ENCODE assay signal across 28 cellular contexts in the genomic region with DNA sequence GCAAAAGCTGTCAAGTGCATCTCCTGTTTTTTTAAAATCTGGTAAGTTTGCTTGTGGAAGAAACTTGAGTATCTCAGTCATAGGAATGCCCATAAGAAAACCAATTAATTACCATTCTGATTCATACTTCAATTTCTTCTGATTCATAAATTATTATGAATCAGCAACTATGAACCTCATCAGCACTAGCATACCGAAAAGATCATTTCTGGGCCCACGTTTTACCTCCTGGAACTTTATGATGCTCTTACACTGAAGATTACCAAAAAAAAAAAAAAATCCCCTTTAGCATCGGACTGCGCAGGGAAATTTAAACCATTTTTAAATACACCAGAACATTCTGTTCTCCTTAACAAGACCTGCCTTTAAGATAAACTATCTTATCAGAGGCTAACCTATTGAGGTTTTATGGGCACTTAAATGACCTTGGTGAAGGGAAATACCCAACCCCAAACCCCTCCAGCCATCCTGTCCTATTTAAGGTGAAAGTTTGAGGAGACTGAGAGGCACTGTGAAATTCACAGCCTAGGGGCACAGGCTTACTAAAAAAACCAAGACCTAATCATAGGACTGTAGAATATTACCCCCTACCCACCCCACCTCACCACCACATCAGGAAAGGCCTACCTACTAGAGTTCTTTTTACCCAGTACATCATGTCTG. TPM values are rescaled to one million over a fixed set of nuclear protein-coding genes. Genes with fewer than 3 reads are reported as not detected.
A peak's percentile ranks its signal among the peaks of the same experiment; 100 is the strongest.
DNase-seq lines count a peak whose midpoint lies in the region; ATAC-seq and TF ChIP-seq lines count a peak whose summit lies in the region.
"Had no signal": no experiment of that assay in that cellular context is flagged by ENCODE, and none has a peak within 500 bp of the region (broad histone marks: within the 10 kb centered on the region; RNA-seq: fewer than 3 reads in every experiment).

No MANE protein-coding gene starts in this region.

- DNase-seq in stimulated activated naive CD8-positive, alpha-beta T cell treated with anti-CD3 and anti-CD28 coated beads, Interleukin-15, Interleukin-2, amounts not matched to agents 100 U/mL and 50 U/mL, for 24 hours = no peak
- DNase-seq in stimulated activated naive CD8-positive, alpha-beta T cell treated with anti-CD3 and anti-CD28 coated beads, Interleukin-15, amount 100 ng/mL, for 72 hours = no peak
- DNase-seq in islet precursor cell = peak; percentile 89
- no peak for DNase-seq in dermis blood vessel endothelial cell
- DNase-seq: activated CD4-positive, alpha-beta T cell treated with anti-CD3 and anti-CD28 coated beads, Interleukin-2, amount 10 ng/mL, durations not matched to agents 7 days and 5 days; activated naive CD4-positive, alpha-beta T cell treated with anti-CD3 and anti-CD28 coated beads, Interleukin-2, amount 10 ng/mL, durations not matched to agents 7 days and 5 days; amygdala; brain microvascular endothelial cell; DMS153; effector CD4-positive, alpha-beta T cell; Kasumi-1; left ventricle myocardium superior; MV-4-11; NCI-H1436 treated with DMSO at 0.1 percent for 48 hours; NCI-H2081 treated with DMSO at 0.1 percent for 48 hours; NCI-H226; NCI-H526 treated with DMSO at 0.1 percent for 48 hours; retina; SHP77; stimulated activated naive CD4-positive, alpha-beta T cell treated with Interleukin-2 at 50 U/mL for 16 hours; testis had no signal

- ATAC-seq in stimulated activated naive CD8-positive, alpha-beta T cell treated with anti-CD3 and anti-CD28 coated beads, Interleukin-15, Interleukin-2, amounts not matched to agents 100 U/mL and 50 U/mL, for 24 hours = peak; percentile 66
- ATAC-seq in stimulated activated naive CD8-positive, alpha-beta T cell treated with anti-CD3 and anti-CD28 coated beads, Interleukin-15, amount 100 ng/mL, for 72 hours = no peak
- ATAC-seq in HG02840 (IDR thresholded peaks at IDR 0.05; ENCODE audit: low FRiP score, unreplicated experiment) = no peak
- no peak for ATAC-seq in HG03025 (IDR thresholded peaks at IDR 0.05; ENCODE audit: low FRiP score, unreplicated experiment)
- ATAC-seq: left ventricle myocardium superior had no signal

- H3K27ac ChIP-seq in VCaP = peak overlapping the region; percentile 60
- H3K27ac ChIP-seq: BLaER1, brain microvascular endothelial cell, epithelial cell of prostate, neural progenitor cell, parathyroid adenoma, testis had no signal

- no peak for TF ChIP-seq CTCF in VCaP (conservative IDR thresholded peaks at IDR 0.05)

- no peak overlapping the region for H3K27ac Mint-ChIP-seq in stimulated activated naive CD8-positive, alpha-beta T cell treated with anti-CD3 and anti-CD28 coated beads, Interleukin-15, amount 100 ng/mL, for 72 hours
- H3K27ac Mint-ChIP-seq: activated CD4-positive, alpha-beta T cell treated with anti-CD3 and anti-CD28 coated beads, Interleukin-2, amount 10 ng/mL, durations not matched to agents 7 days and 5 days; activated naive CD4-positive, alpha-beta T cell treated with anti-CD3 and anti-CD28 coated beads, Interleukin-2, amount 10 ng/mL, durations not matched to agents 7 days and 5 days; neural progenitor cell had no signal

- no peaks in the 10 kb centered on the region for H3K4me1 Mint-ChIP-seq in stimulated activated naive CD8-positive, alpha-beta T cell treated with anti-CD3 and anti-CD28 coated beads, Interleukin-15, amount 100 ng/mL, for 72 hours
- H3K4me1 Mint-ChIP-seq: activated CD4-positive, alpha-beta T cell treated with anti-CD3 and anti-CD28 coated beads, Interleukin-2, amount 10 ng/mL, durations not matched to agents 7 days and 5 days; activated naive CD4-positive, alpha-beta T cell treated with anti-CD3 and anti-CD28 coated beads, Interleukin-2, amount 10 ng/mL, durations not matched to agents 7 days and 5 days; neural progenitor cell had no signal

- H3K9me3 Mint-ChIP-seq in stimulated activated naive CD8-positive, alpha-beta T cell treated with anti-CD3 and anti-CD28 coated beads, Interleukin-15, amount 100 ng/mL, for 72 hours = no peaks in the 10 kb centered on the region
- H3K9me3 Mint-ChIP-seq: activated CD4-positive, alpha-beta T cell treated with anti-CD3 and anti-CD28 coated beads, Interleukin-2, amount 10 ng/mL, durations not matched to agents 7 days and 5 days; activated naive CD4-positive, alpha-beta T cell treated with anti-CD3 and anti-CD28 coated beads, Interleukin-2, amount 10 ng/mL, durations not matched to agents 7 days and 5 days; neural progenitor cell had no signal

- no peak overlapping the region for H3K4me3 Mint-ChIP-seq in stimulated activated naive CD8-positive, alpha-beta T cell treated with anti-CD3 and anti-CD28 coated beads, Interleukin-15, amount 100 ng/mL, for 72 hours
- H3K4me3 Mint-ChIP-seq: activated CD4-positive, alpha-beta T cell treated with anti-CD3 and anti-CD28 coated beads, Interleukin-2, amount 10 ng/mL, durations not matched to agents 7 days and 5 days; activated naive CD4-positive, alpha-beta T cell treated with anti-CD3 and anti-CD28 coated beads, Interleukin-2, amount 10 ng/mL, durations not matched to agents 7 days and 5 days; neural progenitor cell had no signal

- H3K27me3 Mint-ChIP-seq in stimulated activated naive CD8-positive, alpha-beta T cell treated with anti-CD3 and anti-CD28 coated beads, Interleukin-15, amount 100 ng/mL, for 72 hours = no peaks in the 10 kb centered on the region
- H3K27me3 Mint-ChIP-seq: activated CD4-positive, alpha-beta T cell treated with anti-CD3 and anti-CD28 coated beads, Interleukin-2, amount 10 ng/mL, durations not matched to agents 7 days and 5 days; activated naive CD4-positive, alpha-beta T cell treated with anti-CD3 and anti-CD28 coated beads, Interleukin-2, amount 10 ng/mL, durations not matched to agents 7 days and 5 days had no signal

RNA-seq across cellular contexts. Expression of gene ABCG2, which starts 38.2 kb away (rescaled TPM):
- total RNA-seq in dermis blood vessel endothelial cell = 45.0 and 96.0 TPM in 2 replicates
